Comparison of ENCODE assay signal across 1 cellular context in genomic region chr19:41175825-41176734, GRCh38.
TF ChIP-seq lines count a peak whose summit lies in the region.

No MANE protein-coding gene starts in this region.

TF ChIP-seq in GM23338, 12 proteins besides CTCF, POLR2A, EP300 and RAD21 (continued from another document):
- TF ChIP-seq REST (IDR thresholded peaks at IDR 0.05; ENCODE audit: unreplicated experiment) (no peak), EZH2 (IDR thresholded peaks at IDR 0.05; ENCODE audit: low read depth, unreplicated experiment) (no peak), JUNB (IDR thresholded peaks at IDR 0.05; ENCODE audit: unreplicated experiment) (no peak), STAT1 (IDR thresholded peaks at IDR 0.05; ENCODE audit: unreplicated experiment) (no peak)
TF ChIP-seq in GM23338: peak in this region for 1.
